16 cellular contexts compared by ENCODE assay signal in genomic region chr4:113625902-113626301, GRCh38.
DNase-seq lines count a peak whose midpoint lies in the region; ATAC-seq and TF ChIP-seq lines count a peak whose summit lies in the region.
"Had no signal": no experiment of that assay in that cellular context is flagged by ENCODE, and none has a peak within 500 bp of the region (broad histone marks: within the 10 kb centered on the region; RNA-seq: fewer than 3 reads in every experiment).

No MANE protein-coding gene starts in this region.

- TF ChIP-seq CTCF in HEK293 (tag by site-specific recombination; IDR thresholded peaks at IDR 0.05) (no peak), RWPE1 (conservative IDR thresholded peaks at IDR 0.05; ENCODE audit: low read depth) (no peak)

- H3K4me3 Mint-ChIP-seq in activated T-cell treated with anti-CD3 and anti-CD28 coated beads, Interleukin-2, amount 50 U/mL, for 4 hours: no peak overlapping the region
- H3K4me3 Mint-ChIP-seq in activated naive CD8-positive, alpha-beta T cell: no peak overlapping the region
- no peak overlapping the region for H3K4me3 Mint-ChIP-seq in stimulated activated naive B cell treated with anti-CD40 and anti-IgM and Interleukin-4, amounts not matched to agents 10 μg/mL and 1 μg/mL and 100 μg/mL, for 72 hours
- H3K4me3 Mint-ChIP-seq: CD14-positive monocyte had no signal

- peak overlapping the region; percentile 13 for H3K27ac Mint-ChIP-seq in activated naive CD8-positive, alpha-beta T cell
- peak overlapping the region; percentile 59 for H3K27ac Mint-ChIP-seq in stimulated activated naive B cell treated with anti-CD40 and anti-IgM and Interleukin-4, amounts not matched to agents 10 μg/mL and 1 μg/mL and 100 μg/mL, for 72 hours

- no peaks in the 10 kb centered on the region for H3K27me3 Mint-ChIP-seq in activated T-cell treated with anti-CD3 and anti-CD28 coated beads, Interleukin-2, amount 50 U/mL, for 4 hours (ENCODE audit: low read depth)
- no peaks in the 10 kb centered on the region for H3K27me3 Mint-ChIP-seq in activated naive CD8-positive, alpha-beta T cell
- no peaks in the 10 kb centered on the region for H3K27me3 Mint-ChIP-seq in stimulated activated naive B cell treated with anti-CD40 and anti-IgM and Interleukin-4, amounts not matched to agents 10 μg/mL and 1 μg/mL and 100 μg/mL, for 72 hours

- peaks cover 5% of the 10 kb centered on the region for H3K4me1 ChIP-seq in HEK293 (ENCODE audit: control insufficient read depth, insufficient read depth, low read length)

- POLR2A ChIA-PET in HEK293 (lab: Yijun Ruan, JAX) (no interaction called here), RWPE1 (lab: Yijun Ruan, JAX; ENCODE audit: low non-redundant PET) (no interaction called here)

- ATAC-seq in activated T-cell treated with anti-CD3 and anti-CD28 coated beads, Interleukin-2, amount 50 U/mL, for 4 hours: peak; percentile 85 to 86
- no peak for ATAC-seq in stimulated activated naive B cell treated with anti-CD40 and anti-IgM and Interleukin-4, amounts not matched to agents 10 μg/mL and 1 μg/mL and 100 μg/mL, for 72 hours (replicated peaks)

- H3K9me3 ChIP-seq in HEK293 (ENCODE audit: control insufficient read depth, insufficient read depth, low read depth, low read length): no peaks in the 10 kb centered on the region

- CTCF ChIA-PET in HEK293 (lab: Yijun Ruan, JAX): no interaction called here
- CTCF ChIA-PET in RWPE1 (lab: Yijun Ruan, JAX): no interaction called here

- peaks cover 35% of the 10 kb centered on the region for H3K36me3 Mint-ChIP-seq in activated T-cell treated with anti-CD3 and anti-CD28 coated beads, Interleukin-2, amount 50 U/mL, for 4 hours (ENCODE audit: insufficient read depth)
- H3K36me3 Mint-ChIP-seq in activated naive CD8-positive, alpha-beta T cell: peaks cover 35% of the 10 kb centered on the region
- H3K36me3 Mint-ChIP-seq in stimulated activated naive B cell treated with anti-CD40 and anti-IgM and Interleukin-4, amounts not matched to agents 10 μg/mL and 1 μg/mL and 100 μg/mL, for 72 hours: peaks cover 26 to 33% of the 10 kb centered on the region in 2 donors

- no peaks in the 10 kb centered on the region for H3K36me3 ChIP-seq in HEK293 (ENCODE audit: control insufficient read depth in 2 of 2, insufficient read depth in 1 of 2, low read length in 2 of 2)

- H3K4me3 ChIP-seq in HEK293 (ENCODE audit: low read depth, low read length): no peak overlapping the region
- H3K4me3 ChIP-seq: PC-9 had no signal

- H3K9me3 Mint-ChIP-seq in activated T-cell treated with anti-CD3 and anti-CD28 coated beads, Interleukin-2, amount 50 U/mL, for 4 hours: no peaks in the 10 kb centered on the region
- no peaks in the 10 kb centered on the region for H3K9me3 Mint-ChIP-seq in activated naive CD8-positive, alpha-beta T cell (ENCODE audit: low read depth)
- H3K9me3 Mint-ChIP-seq in stimulated activated naive B cell treated with anti-CD40 and anti-IgM and Interleukin-4, amounts not matched to agents 10 μg/mL and 1 μg/mL and 100 μg/mL, for 72 hours: peaks cover 3 to 4% of the 10 kb centered on the region in 2 donors
- H3K9me3 Mint-ChIP-seq: CD14-positive monocyte had no signal

- no peak for DNase-seq in activated T-cell treated with anti-CD3 and anti-CD28 coated beads, Interleukin-2, amount 50 U/mL, for 4 hours
- DNase-seq in activated T-cell treated with anti-CD3 and anti-CD28 coated beads for 4 hours (no peak), NCI-H1105 (lab: John Stamatoyannopoulos, UW) (no peak), RWPE1 (ENCODE audit: low spot score) (no peak)
- DNase-seq in stimulated activated naive B cell treated with anti-CD40 and anti-IgM and Interleukin-4, amounts not matched to agents 10 μg/mL and 1 μg/mL and 100 μg/mL, for 72 hours: no peak
- DNase-seq in stimulated activated naive CD4-positive, alpha-beta T cell treated with Interleukin-2 at 50 U/mL for 16 hours (lab: John Stamatoyannopoulos, UW): no peak
- DNase-seq: DMS 273 treated with DMSO at 0.1 percent for 48 hours, GF-D8, NCI-H1048, NCI-H2081 treated with DMSO at 0.1 percent for 48 hours, NCI-H510A, NCI-H82, PC-9 had no signal

- H3K4me1 Mint-ChIP-seq in activated T-cell treated with anti-CD3 and anti-CD28 coated beads, Interleukin-2, amount 50 U/mL, for 4 hours (ENCODE audit: low read depth): peaks cover 52% of the 10 kb centered on the region
- H3K4me1 Mint-ChIP-seq in activated naive CD8-positive, alpha-beta T cell (ENCODE audit: low read depth): peaks cover 50% of the 10 kb centered on the region
- H3K4me1 Mint-ChIP-seq in stimulated activated naive B cell treated with anti-CD40 and anti-IgM and Interleukin-4, amounts not matched to agents 10 μg/mL and 1 μg/mL and 100 μg/mL, for 72 hours: peaks cover 27 to 45% of the 10 kb centered on the region in 2 donors
- H3K4me1 Mint-ChIP-seq: CD14-positive monocyte had no signal

- no peak overlapping the region for H3K27ac ChIP-seq in HEK293 (ENCODE audit: extremely low read depth, low read depth, low read length)
- H3K27ac ChIP-seq in RWPE1: no peak overlapping the region
- H3K27ac ChIP-seq: PC-9 had no signal

TF ChIP-seq in HEK293, 187 proteins besides CTCF, POLR2A, EP300 and RAD21:
- TF ChIP-seq ZNF501 (tag by site-specific recombination; IDR thresholded peaks at IDR 0.05) (no peak), SCRT2 (tag by site-specific recombination; IDR thresholded peaks at IDR 0.05) (peak; percentile 10; the same call in 1 of the 2 replicates), ZFHX2 (tag by site-specific recombination; conservative IDR thresholded peaks at IDR 0.05) (no peak)

Comparison
In these comparisons a context has a peak if more than half of its experiments do, and no peak if none do; other contexts are left out.
1. ATAC-seq: peak in activated T-cell treated with anti-CD3 and anti-CD28 coated beads, Interleukin-2, amount 50 U/mL, for 4 hours (2 of 2); none in stimulated activated naive B cell treated with anti-CD40 and anti-IgM and Interleukin-4, amounts not matched to agents 10 μg/mL and 1 μg/mL and 100 μg/mL, for 72 hours (0 of 2).